ENCODE assay signal across 16 cellular contexts in genomic region chr13:19967619-19968018, GRCh38. TPM values are rescaled to one million over a fixed set of nuclear protein-coding genes. Genes with fewer than 3 reads are reported as not detected.
DNase-seq lines count a peak whose midpoint lies in the region; ATAC-seq and FAIRE-seq lines count a peak whose summit lies in the region.
"Had no signal": no experiment of that assay in that cellular context is flagged by ENCODE, and none has a peak within 500 bp of the region (broad histone marks: within the 10 kb centered on the region; RNA-seq: fewer than 3 reads in every experiment).

No MANE protein-coding gene starts in this region.

- peaks cover 4 to 20% (median 14%) of the 10 kb centered on the region in 5 donors for H3K36me3 Mint-ChIP-seq in naive thymus-derived CD4-positive, alpha-beta T cell

- H3K9me3 ChIP-seq in naive thymus-derived CD4-positive, alpha-beta T cell (ENCODE audit: control insufficient read depth in 2 of 3, low read length in 3 of 3): no peaks in the 10 kb centered on the region
- H3K9me3 ChIP-seq: BE2C had no signal

- H3K9me3 Mint-ChIP-seq in naive thymus-derived CD4-positive, alpha-beta T cell: no peaks in the 10 kb centered on the region
- H3K9me3 Mint-ChIP-seq: nephron; stimulated activated naive CD8-positive, alpha-beta T cell treated with anti-CD3 and anti-CD28 coated beads, Interleukin-15, Interleukin-2, amounts not matched to agents 100 ng/mL and 50 ng/mL, for 24 hours had no signal

- H3K4me1 Mint-ChIP-seq in naive thymus-derived CD4-positive, alpha-beta T cell: peaks cover 9 to 34% (median 27%) of the 10 kb centered on the region in 7 donors

- intact Hi-C loops in naive thymus-derived CD4-positive, alpha-beta T cell (cut with micrococcal nuclease): loop anchor here in 1 of 2 donors (10.0 kb wide), 1 partner anchor 197 kb away; the partner anchor contains the start of gene GJA3

- H3K27me3 ChIP-seq in naive thymus-derived CD4-positive, alpha-beta T cell (ENCODE audit: control insufficient read depth in 2 of 2, insufficient read depth in 2 of 2, low read length in 2 of 2): no peaks in the 10 kb centered on the region
- H3K27me3 ChIP-seq: BE2C had no signal

- H3K27me3 Mint-ChIP-seq in naive thymus-derived CD4-positive, alpha-beta T cell: no peaks in the 10 kb centered on the region
- H3K27me3 Mint-ChIP-seq: stimulated activated naive CD8-positive, alpha-beta T cell treated with anti-CD3 and anti-CD28 coated beads, Interleukin-15, Interleukin-2, amounts not matched to agents 100 ng/mL and 50 ng/mL, for 24 hours had no signal

- peak; percentile 11 for DNase-seq in SK-MEL-5 (ENCODE audit: low read depth, low spot score)
- DNase-seq in naive thymus-derived CD4-positive, alpha-beta T cell: no peak
- DNase-seq in frontal cortex (ENCODE audit: low spot score in 2 of 2): no peak
- no peak for DNase-seq in stimulated activated CD4-positive, alpha-beta T cell treated with anti-CD3 and anti-CD28 coated beads, Interleukin-15, amount 100 ng/mL, for 24 hours
- DNase-seq: activated CD4-positive, alpha-beta T cell treated with anti-CD3 and anti-CD28 coated beads, Interleukin-2, amount 50 U/mL, for 1 hour; activated naive CD4-positive, alpha-beta T cell treated with anti-CD3 and anti-CD28 coated beads, Interleukin-2, amount 50 U/mL, for 16 hours; BE2C; mammary epithelial cell; NCI-H345; SHP77 had no signal

- no peak overlapping the region for H3K4me3 ChIP-seq in naive thymus-derived CD4-positive, alpha-beta T cell (ENCODE audit: low read length)

- H3K27ac ChIP-seq in naive thymus-derived CD4-positive, alpha-beta T cell (ENCODE audit: low read depth, low read length): no peak overlapping the region

- H3K27ac Mint-ChIP-seq in naive thymus-derived CD4-positive, alpha-beta T cell: peak overlapping the region in 1 of 9 donors; percentile 53
- H3K27ac Mint-ChIP-seq: nephron; stimulated activated naive CD8-positive, alpha-beta T cell treated with anti-CD3 and anti-CD28 coated beads, Interleukin-15, Interleukin-2, amounts not matched to agents 100 ng/mL and 50 ng/mL, for 24 hours had no signal

- in situ Hi-C loops in SK-MEL-5 (cut with HindIII; ENCODE audit: low pct_unique_long_range_greater_than_20kb, low sequenced_read_pairs): no loop called here

- CTCF ChIA-PET in naive thymus-derived CD4-positive, alpha-beta T cell (lab: Charles Lee): no interaction called here

- POLR2A ChIA-PET in naive thymus-derived CD4-positive, alpha-beta T cell (lab: Charles Lee): no interaction called here

- peaks cover 0 to 6% (median 5%) of the 10 kb centered on the region in 3 experiments for H3K36me3 ChIP-seq in naive thymus-derived CD4-positive, alpha-beta T cell (ENCODE audit: control insufficient read depth in 2 of 3, insufficient read depth in 3 of 3, low read length in 3 of 3)

- ATAC-seq in GM18907 (IDR thresholded peaks at IDR 0.05; ENCODE audit: unreplicated experiment) (peak; percentile 75), HG03442 (IDR thresholded peaks at IDR 0.05; ENCODE audit: unreplicated experiment) (peak; percentile 35), GM21825 (IDR thresholded peaks at IDR 0.05; ENCODE audit: unreplicated experiment) (no peak), HG02840 (IDR thresholded peaks at IDR 0.05; ENCODE audit: low FRiP score, unreplicated experiment) (no peak)
- ATAC-seq in naive thymus-derived CD4-positive, alpha-beta T cell: peak; percentile 24

- H3K4me3 Mint-ChIP-seq in naive thymus-derived CD4-positive, alpha-beta T cell: peak overlapping the region in 4 of 10 donors; percentile 15 to 46 (median 28)
- H3K4me3 Mint-ChIP-seq: nephron; stimulated activated naive CD8-positive, alpha-beta T cell treated with anti-CD3 and anti-CD28 coated beads, Interleukin-15, Interleukin-2, amounts not matched to agents 100 ng/mL and 50 ng/mL, for 24 hours had no signal

- H3K4me1 ChIP-seq in naive thymus-derived CD4-positive, alpha-beta T cell (ENCODE audit: control insufficient read depth in 2 of 2, insufficient read depth in 2 of 2, low read length in 2 of 2): peaks cover 8 to 22% of the 10 kb centered on the region in 2 donors

- FAIRE-seq in frontal cortex (lab: Jason Lieb, UNC): no peak

RNA-seq across cellular contexts. Expression of gene ZMYM2, which starts 9.1 kb away (rescaled TPM):
- 84.3 and 84.6 TPM in 2 replicates for total RNA-seq in SK-MEL-5 (2014; rRNA removed; shearing (Covaris generic))
- polyA plus RNA-seq in SK-MEL-5 (2015; cell fraction: cytosol; rRNA removed): 30.5 and 45.8 TPM in 2 replicates
- polyA plus RNA-seq in SK-MEL-5 (2015; cell fraction: nucleus; rRNA removed): 121 and 123 TPM in 2 replicates
- total RNA-seq in naive thymus-derived CD4-positive, alpha-beta T cell: 100 to 1,000 TPM in 4 of 5 experiments, 10 to 100 TPM in 1; 58.1 to 133 (median 111) TPM
- polyA plus RNA-seq in naive thymus-derived CD4-positive, alpha-beta T cell: 10 to 100 TPM; 13.4 to 15.7 TPM
- 180 TPM for total RNA-seq in frontal cortex

Comparison
In these comparisons a context has a peak if more than half of its experiments do, and no peak if none do; other contexts are left out.
1. ATAC-seq: peak in GM18907 (single experiment), HG03442 (single experiment) and naive thymus-derived CD4-positive, alpha-beta T cell (single experiment); none in GM21825 (single experiment) and HG02840 (single experiment).